In the genomic region with DNA sequence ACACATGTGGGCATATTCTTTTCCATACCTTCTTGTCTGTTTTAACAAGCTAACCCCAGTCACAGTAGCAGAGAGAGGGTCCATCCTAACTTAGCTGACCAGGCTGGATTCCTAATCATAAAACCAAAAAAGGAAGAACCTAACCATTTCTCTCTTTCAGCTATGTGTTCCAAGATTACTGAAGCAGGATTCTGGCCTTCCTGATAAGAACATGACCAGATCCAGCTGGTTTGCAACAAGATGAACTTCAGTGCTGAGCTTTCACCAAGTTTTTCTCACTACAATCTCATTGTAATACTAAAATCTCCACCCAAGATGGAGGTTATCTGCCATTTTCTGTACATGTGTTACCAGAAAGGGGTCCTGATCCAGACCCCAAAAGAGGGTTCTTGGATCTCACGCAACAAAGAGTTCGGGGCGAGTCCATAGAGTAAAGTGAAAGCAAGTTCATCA, we compare ENCODE assay signal across 1 cellular context.
TF ChIP-seq lines count a peak whose summit lies in the region.

No MANE protein-coding gene starts in this region.

TF ChIP-seq in K562, 482 proteins besides CTCF, POLR2A, EP300 and RAD21 (continued from another document):
- peak in 1 of 2 experiments; percentile 50 for TF ChIP-seq AFF1 (IDR thresholded peaks at IDR 0.05; ENCODE audit: low read depth in 1 of 2, partially characterized antibody in 2 of 2)
- 0 out of 2 replicates have a peak, but pooled peaks have one; percentile 15 for TF ChIP-seq ERF (CRISPR knock-in tag; IDR thresholded peaks at IDR 0.05)
- TF ChIP-seq RNF2 (IDR thresholded peaks at IDR 0.05): peak; percentile 11; the same call in 1 of the 2 replicates
- 0 out of 2 replicates have a peak, but pooled peaks have one; percentile 44 for TF ChIP-seq HOMEZ (CRISPR knock-in tag; IDR thresholded peaks at IDR 0.05)
- TF ChIP-seq CBX1 (IDR thresholded peaks at IDR 0.05; ENCODE audit: low read depth): 0 out of 2 replicates have a peak, but pooled peaks have one; percentile 21
- TF ChIP-seq MAFF (IDR thresholded peaks at IDR 0.05; ENCODE audit: low read length): no peak
- no peak for TF ChIP-seq SRF (CRISPR knock-in tag; IDR thresholded peaks at IDR 0.05)
- TF ChIP-seq ZNF584 (CRISPR knock-in tag; IDR thresholded peaks at IDR 0.05; ENCODE audit: low read depth): no peak
- 0 out of 2 replicates have a peak, but pooled peaks have one; percentile 9 for TF ChIP-seq ZNF165 (CRISPR knock-in tag; IDR thresholded peaks at IDR 0.05; ENCODE audit: borderline replicate concordance)
- TF ChIP-seq KAT8 (IDR thresholded peaks at IDR 0.05; ENCODE audit: low read depth): peak; percentile 66; the same call in 1 of the 2 replicates
- TF ChIP-seq NR0B1 (IDR thresholded peaks at IDR 0.05; ENCODE audit: partially characterized antibody): no peak
- no peak for TF ChIP-seq ZNF197 (CRISPR knock-in tag; IDR thresholded peaks at IDR 0.05; ENCODE audit: low read depth)
- TF ChIP-seq RCOR1 (IDR thresholded peaks at IDR 0.05; ENCODE audit: borderline replicate concordance in 1 of 2, low read depth in 2 of 2, low read length in 2 of 2): 0 out of 4 replicates have a peak, but pooled peaks of 1 of the 2 experiments have one; percentile 57
- TF ChIP-seq TEAD2 (tag; IDR thresholded peaks at IDR 0.05): no peak
- TF ChIP-seq NUFIP1 (IDR thresholded peaks at IDR 0.05; ENCODE audit: partially characterized antibody): no peak
- peak; percentile 19; the same call in 1 of the 2 replicates for TF ChIP-seq PML (IDR thresholded peaks at IDR 0.05; ENCODE audit: low read length)
- peak; percentile 46; the same call in 1 of the 2 replicates for TF ChIP-seq NFIC (IDR thresholded peaks at IDR 0.05)
- TF ChIP-seq TCF3 (CRISPR knock-in tag; IDR thresholded peaks at IDR 0.05): peak; percentile 81
- TF ChIP-seq ZNF311 (CRISPR knock-in tag; IDR thresholded peaks at IDR 0.05): 0 out of 2 replicates have a peak, but pooled peaks have one; percentile 32
- peak; percentile 79 for TF ChIP-seq NFRKB (IDR thresholded peaks at IDR 0.05; ENCODE audit: low read depth)
- no peak for TF ChIP-seq FOXK1 (CRISPR knock-in tag; IDR thresholded peaks at IDR 0.05; ENCODE audit: borderline replicate concordance)
- TF ChIP-seq ZBTB1 (CRISPR knock-in tag; IDR thresholded peaks at IDR 0.05; ENCODE audit: borderline replicate concordance, low read depth): no peak
- TF ChIP-seq TAF7 (tag; IDR thresholded peaks at IDR 0.05): peak; percentile 58
- TF ChIP-seq MTA2 (IDR thresholded peaks at IDR 0.05; ENCODE audit: low read depth): peak; percentile 55; the same call in 1 of the 2 replicates
- peak; percentile 56; the same call in 1 of the 2 replicates for TF ChIP-seq OTX1 (CRISPR knock-in tag; IDR thresholded peaks at IDR 0.05)
- TF ChIP-seq HNRNPL (IDR thresholded peaks at IDR 0.05; ENCODE audit: low read depth, low read length): no peak
- TF ChIP-seq ARID2 (IDR thresholded peaks at IDR 0.05): no peak
- TF ChIP-seq SMARCA4 (IDR thresholded peaks at IDR 0.05): no peak
- TF ChIP-seq RHOXF2B (CRISPR knock-in tag; conservative IDR thresholded peaks at IDR 0.05): no peak
- no peak for TF ChIP-seq KLF13 (tag; IDR thresholded peaks at IDR 0.05; ENCODE audit: borderline replicate concordance, low read depth)
- 0 out of 4 replicates have a peak, but pooled peaks of 1 of the 2 experiments have one; percentile 10 for TF ChIP-seq TEAD1 (CRISPR knock-in tag; IDR thresholded peaks at IDR 0.05)
- no peak for TF ChIP-seq SIN3A (IDR thresholded peaks at IDR 0.05; ENCODE audit: borderline replicate concordance in 2 of 2, control insufficient read depth in 1 of 2, low read depth in 2 of 2, low read length in 2 of 2)
- TF ChIP-seq TEAD4 (IDR thresholded peaks at IDR 0.05; ENCODE audit: low read length): peak; percentile 86
- no peak for TF ChIP-seq TEAD4 (CRISPR knock-in tag; IDR thresholded peaks at IDR 0.05; ENCODE audit: borderline replicate concordance)
- no peak for TF ChIP-seq POLR2AphosphoS2 (IDR thresholded peaks at IDR 0.05; ENCODE audit: low read length)
- TF ChIP-seq ARID1B (IDR thresholded peaks at IDR 0.05): peak; percentile 82
- TF ChIP-seq POLR2AphosphoS5 (IDR thresholded peaks at IDR 0.05; ENCODE audit: control insufficient read depth, insufficient read depth, low read depth, low read length): peak; percentile 70; the same call in 1 of the 2 replicates
- TF ChIP-seq, protein P1, sequence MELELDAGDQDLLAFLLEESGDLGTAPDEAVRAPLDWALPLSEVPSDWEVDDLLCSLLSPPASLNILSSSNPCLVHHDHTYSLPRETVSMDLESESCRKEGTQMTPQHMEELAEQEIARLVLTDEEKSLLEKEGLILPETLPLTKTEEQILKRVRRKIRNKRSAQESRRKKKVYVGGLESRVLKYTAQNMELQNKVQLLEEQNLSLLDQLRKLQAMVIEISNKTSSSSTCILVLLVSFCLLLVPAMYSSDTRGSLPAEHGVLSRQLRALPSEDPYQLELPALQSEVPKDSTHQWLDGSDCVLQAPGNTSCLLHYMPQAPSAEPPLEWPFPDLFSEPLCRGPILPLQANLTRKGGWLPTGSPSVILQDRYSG (tag; conservative IDR thresholded peaks at IDR 0.05; ENCODE audit: low read depth): peak; percentile 15
- TF ChIP-seq NFE2L1 (tag; IDR thresholded peaks at IDR 0.05; ENCODE audit: borderline replicate concordance, low read depth): no peak
- peak; percentile 26; the same call in 1 of the 2 replicates for TF ChIP-seq ATF4 (CRISPR knock-in tag; IDR thresholded peaks at IDR 0.05)
- peak; percentile 68 for TF ChIP-seq GATA2 (CRISPR knock-in tag; IDR thresholded peaks at IDR 0.05)
- TF ChIP-seq KLF6 (CRISPR knock-in tag; IDR thresholded peaks at IDR 0.05; ENCODE audit: borderline replicate concordance): 0 out of 2 replicates have a peak, but pooled peaks have one; percentile 43
- 0 out of 2 replicates have a peak, but pooled peaks have one; percentile 14 for TF ChIP-seq HBP1 (CRISPR knock-in tag; IDR thresholded peaks at IDR 0.05)
- TF ChIP-seq NCOR1 (IDR thresholded peaks at IDR 0.05): peak; percentile 45
- TF ChIP-seq, protein P2, sequence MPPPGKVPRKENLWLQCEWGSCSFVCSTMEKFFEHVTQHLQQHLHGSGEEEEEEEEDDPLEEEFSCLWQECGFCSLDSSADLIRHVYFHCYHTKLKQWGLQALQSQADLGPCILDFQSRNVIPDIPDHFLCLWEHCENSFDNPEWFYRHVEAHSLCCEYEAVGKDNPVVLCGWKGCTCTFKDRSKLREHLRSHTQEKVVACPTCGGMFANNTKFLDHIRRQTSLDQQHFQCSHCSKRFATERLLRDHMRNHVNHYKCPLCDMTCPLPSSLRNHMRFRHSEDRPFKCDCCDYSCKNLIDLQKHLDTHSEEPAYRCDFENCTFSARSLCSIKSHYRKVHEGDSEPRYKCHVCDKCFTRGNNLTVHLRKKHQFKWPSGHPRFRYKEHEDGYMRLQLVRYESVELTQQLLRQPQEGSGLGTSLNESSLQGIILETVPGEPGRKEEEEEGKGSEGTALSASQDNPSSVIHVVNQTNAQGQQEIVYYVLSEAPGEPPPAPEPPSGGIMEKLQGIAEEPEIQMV (tag; conservative IDR thresholded peaks at IDR 0.05; ENCODE audit: low read depth): 0 out of 2 replicates have a peak, but pooled peaks have one; percentile 19
- TF ChIP-seq, protein P3, sequence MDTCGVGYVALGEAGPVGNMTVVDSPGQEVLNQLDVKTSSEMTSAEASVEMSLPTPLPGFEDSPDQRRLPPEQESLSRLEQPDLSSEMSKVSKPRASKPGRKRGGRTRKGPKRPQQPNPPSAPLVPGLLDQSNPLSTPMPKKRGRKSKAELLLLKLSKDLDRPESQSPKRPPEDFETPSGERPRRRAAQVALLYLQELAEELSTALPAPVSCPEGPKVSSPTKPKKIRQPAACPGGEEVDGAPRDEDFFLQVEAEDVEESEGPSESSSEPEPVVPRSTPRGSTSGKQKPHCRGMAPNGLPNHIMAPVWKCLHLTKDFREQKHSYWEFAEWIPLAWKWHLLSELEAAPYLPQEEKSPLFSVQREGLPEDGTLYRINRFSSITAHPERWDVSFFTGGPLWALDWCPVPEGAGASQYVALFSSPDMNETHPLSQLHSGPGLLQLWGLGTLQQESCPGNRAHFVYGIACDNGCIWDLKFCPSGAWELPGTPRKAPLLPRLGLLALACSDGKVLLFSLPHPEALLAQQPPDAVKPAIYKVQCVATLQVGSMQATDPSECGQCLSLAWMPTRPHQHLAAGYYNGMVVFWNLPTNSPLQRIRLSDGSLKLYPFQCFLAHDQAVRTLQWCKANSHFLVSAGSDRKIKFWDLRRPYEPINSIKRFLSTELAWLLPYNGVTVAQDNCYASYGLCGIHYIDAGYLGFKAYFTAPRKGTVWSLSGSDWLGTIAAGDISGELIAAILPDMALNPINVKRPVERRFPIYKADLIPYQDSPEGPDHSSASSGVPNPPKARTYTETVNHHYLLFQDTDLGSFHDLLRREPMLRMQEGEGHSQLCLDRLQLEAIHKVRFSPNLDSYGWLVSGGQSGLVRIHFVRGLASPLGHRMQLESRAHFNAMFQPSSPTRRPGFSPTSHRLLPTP (IDR thresholded peaks at IDR 0.05; ENCODE audit: borderline replicate concordance, extremely low read depth, insufficient read length): no peak
- TF ChIP-seq, protein P4, sequence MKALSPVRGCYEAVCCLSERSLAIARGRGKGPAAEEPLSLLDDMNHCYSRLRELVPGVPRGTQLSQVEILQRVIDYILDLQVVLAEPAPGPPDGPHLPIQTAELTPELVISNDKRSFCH (CRISPR knock-in tag; IDR thresholded peaks at IDR 0.05): no peak
- TF ChIP-seq, protein P4 (tag; IDR thresholded peaks at IDR 0.05): 0 out of 2 replicates have a peak, but pooled peaks have one; percentile 10
